ENCODE assay signal across 8 cellular contexts in the genomic region with DNA sequence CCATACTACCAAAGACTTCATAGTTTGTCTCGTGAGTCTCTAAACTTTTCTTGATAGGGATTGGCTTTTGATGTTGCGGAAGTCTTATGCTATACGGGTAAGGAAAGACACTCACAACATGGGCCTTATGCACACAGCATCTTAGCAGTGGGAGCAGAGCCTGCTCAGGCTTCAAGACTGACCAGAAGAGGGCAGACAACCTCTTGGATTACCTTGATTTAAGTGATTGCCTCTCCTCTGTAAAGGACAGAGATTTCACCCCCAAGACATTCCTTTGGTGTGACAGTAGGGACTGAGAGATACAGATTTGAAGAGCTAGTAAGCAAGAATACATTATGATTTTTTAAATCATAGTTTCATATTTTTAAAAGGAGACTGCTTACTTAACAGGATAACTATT.
DNase-seq lines count a peak whose midpoint lies in the region; ATAC-seq and TF ChIP-seq lines count a peak whose summit lies in the region.

No MANE protein-coding gene starts in this region.

- no peak overlapping the region for H3K9ac ChIP-seq in endodermal cell (ENCODE audit: extremely low read depth, low read length, poor library complexity, severe bottlenecking)
- H3K9ac ChIP-seq in neuronal stem cell (ENCODE audit: low read depth, low read length, poor library complexity): no peak overlapping the region

- H2BK15ac ChIP-seq in neuronal stem cell (ENCODE audit: low read length): no peak overlapping the region

- no peak overlapping the region for H3K23ac ChIP-seq in neuronal stem cell (ENCODE audit: low read depth, low read length, poor library complexity)

- no peaks in the 10 kb centered on the region for H3K27me3 Mint-ChIP-seq in T-cell
- no peaks in the 10 kb centered on the region for H3K27me3 Mint-ChIP-seq in endodermal cell (ENCODE audit: insufficient read depth)

- no peaks in the 10 kb centered on the region for H3K9me3 ChIP-seq in endodermal cell (ENCODE audit: control insufficient read depth, low read length)
- H3K9me3 ChIP-seq in neuronal stem cell (replicated peaks in 1 of 2; ENCODE audit: control insufficient read depth in 2 of 2, insufficient read depth in 1 of 2, low read depth in 1 of 2, low read length in 2 of 2): peaks cover 0 to 2% of the 10 kb centered on the region in 2 donors

- H4K8ac ChIP-seq in neuronal stem cell (ENCODE audit: low read depth, low read length): no peak overlapping the region

- peak; percentile 66 for ATAC-seq in HG03439 (IDR thresholded peaks at IDR 0.05; ENCODE audit: unreplicated experiment)
- peak in 3 of 4 experiments; percentile 78 to 80 (median 79) for ATAC-seq in T-cell (replicated peaks in 1 of 4)

- H3K4me3 ChIP-seq in endodermal cell (ENCODE audit: low read length): no peak overlapping the region
- H3K4me3 ChIP-seq in neuronal stem cell (ENCODE audit: low read length in 2 of 2): no peak overlapping the region

- H3K4me1 ChIP-seq in endodermal cell (ENCODE audit: control insufficient read depth, insufficient read depth, low read length): no peaks in the 10 kb centered on the region
- no peaks in the 10 kb centered on the region for H3K4me1 ChIP-seq in neuronal stem cell (ENCODE audit: control insufficient read depth in 2 of 2, insufficient read depth in 1 of 2, low read depth in 1 of 2, low read length in 2 of 2)

- no peak overlapping the region for H3K27ac ChIP-seq in endodermal cell (ENCODE audit: low read depth, low read length)
- H3K27ac ChIP-seq in neuronal stem cell (replicated peaks; ENCODE audit: low read length): no peak overlapping the region

- CTCF ChIA-PET in T-cell (lab: Charles Lee): interaction anchor here (0.6 to 1.3 kb wide), 8 partner anchors 70 to 580 kb away, joined by 3 to 6 read pairs (median 4); no protein-coding TSS in a partner anchor

- H3K27ac Mint-ChIP-seq in T-cell (no peak overlapping the region), endodermal cell (no peak overlapping the region)

- H3K4me3 Mint-ChIP-seq in T-cell (no peak overlapping the region), endodermal cell (no peak overlapping the region)

- no peak overlapping the region for H4K91ac ChIP-seq in neuronal stem cell (ENCODE audit: low read depth, low read length, poor library complexity)

- no peak overlapping the region for H2BK120ac ChIP-seq in neuronal stem cell (ENCODE audit: low read depth, low read length)

- 67 to 69% methylated on average over 1 to 3 of the region's 3 CpGs for WGBS in endodermal cell (ENCODE audit: insufficient coverage in 1 of 2, insufficient read length in 1 of 2), 2 experiments
- WGBS in neuronal stem cell (ENCODE audit: extremely low coverage in 2 of 2, insufficient read length in 2 of 2, insufficient replicate concordance in 1 of 2), 2 donors: no CpG with 5 or more reads among the region's 3 CpGs

- no peak overlapping the region for H3K4ac ChIP-seq in neuronal stem cell (ENCODE audit: low read length)

- H2BK5ac ChIP-seq in neuronal stem cell (ENCODE audit: low read length): no peak overlapping the region

- H3K27me3 ChIP-seq in endodermal cell (ENCODE audit: control insufficient read depth, insufficient read depth, low read length, poor library complexity, severe bottlenecking): no peaks in the 10 kb centered on the region
- H3K27me3 ChIP-seq in neuronal stem cell (ENCODE audit: control insufficient read depth in 3 of 3, insufficient read depth in 3 of 3, low read depth in 1 of 3, low read length in 3 of 3): no peaks in the 10 kb centered on the region

- peak; percentile 49 for DNase-seq in AG09319 (ENCODE audit: extremely low read depth, low read depth)
- DNase-seq in GM13976 (ENCODE audit: low spot score): peak; percentile 62
- peak in 21 of 34 experiments; percentile 5 to 32 (median 17) for DNase-seq in T-cell
- DNase-seq in endodermal cell: peak; percentile 82
- peak; percentile 31 for DNase-seq in neuronal stem cell (ENCODE audit: low spot score)
- DNase-seq in NCI-H446 treated with DMSO at 0.1 percent for 48 hours (lab: John Stamatoyannopoulos, UW): no peak
- DNase-seq in NCI-H2171 (lab: John Stamatoyannopoulos, UW): no peak

- H3K36me3 Mint-ChIP-seq in T-cell: no peaks in the 10 kb centered on the region
- H3K36me3 Mint-ChIP-seq in endodermal cell (ENCODE audit: low read depth): no peaks in the 10 kb centered on the region

- no peaks in the 10 kb centered on the region for H3K79me1 ChIP-seq in neuronal stem cell (ENCODE audit: low read depth, low read length)

- H3K36me3 ChIP-seq in endodermal cell (ENCODE audit: control insufficient read depth, insufficient read depth, low read length) (no peaks in the 10 kb centered on the region), neuronal stem cell (replicated peaks in 1 of 2; ENCODE audit: control insufficient read depth in 2 of 2, insufficient read depth in 2 of 2, low read length in 2 of 2) (no peaks in the 10 kb centered on the region)

- no peak overlapping the region for H3K14ac ChIP-seq in neuronal stem cell (ENCODE audit: low read length)

- peak; percentile 86 for TF ChIP-seq CTCF in AG09319 (IDR thresholded peaks at IDR 0.05; ENCODE audit: low read depth, low read length)
- peak; percentile 58 for TF ChIP-seq CTCF in GM13976 (IDR thresholded peaks at IDR 0.05; ENCODE audit: borderline replicate concordance, control extremely low read depth, extremely low read depth, insufficient read depth, missing control alignments)
- TF ChIP-seq CTCF in endodermal cell (conservative IDR thresholded peaks at IDR 0.05): peak; percentile 86

- H3K9me3 Mint-ChIP-seq in T-cell (peaks cover 0 to 8% (median 0%) of the 10 kb centered on the region in 3 donors), endodermal cell (no peaks in the 10 kb centered on the region)

- H3K18ac ChIP-seq in neuronal stem cell (ENCODE audit: low read length): no peak overlapping the region

- in situ Hi-C loops in GM13976 (cut with MboI; ENCODE audit: low sequenced_read_pairs, unreplicated experiment): no loop called here

- H2BK12ac ChIP-seq in neuronal stem cell (ENCODE audit: low read length): no peak overlapping the region

- H3K4me1 Mint-ChIP-seq in T-cell (no peaks in the 10 kb centered on the region), endodermal cell (no peaks in the 10 kb centered on the region)

- H3K4me2 ChIP-seq in neuronal stem cell (ENCODE audit: insufficient read depth, low read length, poor library complexity, severe bottlenecking): no peak overlapping the region

- POLR2A ChIA-PET in T-cell (lab: Charles Lee): no interaction called here

- no peak overlapping the region for H2AK5ac ChIP-seq in neuronal stem cell (ENCODE audit: low read depth, low read length)

- no peak overlapping the region for H2AFZ ChIP-seq in neuronal stem cell (ENCODE audit: low read length)

Comparison
In these comparisons a context has a peak if more than half of its experiments do, and no peak if none do; other contexts are left out.
1. DNase-seq: peak in AG09319 (single experiment), GM13976 (single experiment), T-cell (21 of 34), endodermal cell (single experiment) and neuronal stem cell (single experiment); none in NCI-H446 treated with DMSO at 0.1 percent for 48 hours (single experiment) and NCI-H2171 (single experiment).
2. Peak in every context shown above with its lines, with median percentiles within 50 percentile points of each other: CTCF ChIP-seq.